ENCODE assay signal across 31 cellular contexts in genomic region chr11:132205496-132205895, GRCh38.
"Had no signal": no experiment of that assay in that cellular context is flagged by ENCODE, and none has a peak within 500 bp of the region (broad histone marks: within the 10 kb centered on the region; RNA-seq: fewer than 3 reads in every experiment).

No MANE protein-coding gene starts in this region.

- H3K27me3 ChIP-seq: adrenal gland, breast epithelium, cardiac muscle cell, colonic mucosa, esophagus squamous epithelium, gastroesophageal sphincter had no signal

- H3K9me3 ChIP-seq: adrenal gland, breast epithelium, colonic mucosa, esophagus squamous epithelium, gastroesophageal sphincter, heart right ventricle had no signal

- H3K4me1 ChIP-seq: adrenal gland, breast epithelium, colonic mucosa, esophagus squamous epithelium, gastroesophageal sphincter, heart right ventricle had no signal

- H3K36me3 ChIP-seq: adrenal gland, breast epithelium, cardiac muscle cell, colonic mucosa, esophagus squamous epithelium, gastroesophageal sphincter, heart right ventricle had no signal

- ATAC-seq: activated CD4-positive, alpha-beta T cell treated with anti-CD3 and anti-CD28 coated beads for 36 hours; activated CD8-positive, alpha-beta memory T cell treated with anti-CD3 and anti-CD28 coated beads, Interleukin-2, amount 10 ng/mL, durations not matched to agents 7 days and 5 days; activated CD8-positive, alpha-beta T cell treated with anti-CD3 and anti-CD28 coated beads, Interleukin-2, amount 10 ng/mL, durations not matched to agents 7 days and 5 days; activated naive CD8-positive, alpha-beta T cell treated with anti-CD3 and anti-CD28 coated beads, Interleukin-2, amount 50 U/mL, for 24 hours; gastroesophageal sphincter; heart right ventricle; T-helper 17 cell had no signal

- H3K27ac ChIP-seq: adrenal gland, breast epithelium, cardiac muscle cell, colonic mucosa, epithelial cell of prostate, esophagus squamous epithelium, gastroesophageal sphincter, heart right ventricle had no signal

- H3K4me3 ChIP-seq: adrenal gland, breast epithelium, cardiac muscle cell, colonic mucosa, esophagus squamous epithelium, gastroesophageal sphincter, heart right ventricle had no signal

- DNase-seq: activated CD4-positive, alpha-beta memory T cell treated with anti-CD3 and anti-CD28 coated beads for 36 hours; activated CD4-positive, alpha-beta T cell treated with anti-CD3 and anti-CD28 coated beads for 36 hours; activated CD4-positive, alpha-beta T cell treated with anti-CD3 and anti-CD28 coated beads, Interleukin-2, amount 10 ng/mL, durations not matched to agents 24 days and 14 days; activated CD4-positive, CD25-positive, alpha-beta regulatory T cell; activated CD4-positive, CD25-positive, alpha-beta regulatory T cell treated with anti-CD3 and anti-CD28 coated beads, Interleukin-2, amount 50 U/mL, for 72 hours; activated CD8-positive, alpha-beta memory T cell treated with anti-CD3 and anti-CD28 coated beads, Interleukin-2, amount 10 ng/mL, durations not matched to agents 7 days and 5 days; activated CD8-positive, alpha-beta memory T cell treated with anti-CD3 and anti-CD28 coated beads, Interleukin-2, amount 50 U/mL, for 4 hours; activated CD8-positive, alpha-beta T cell treated with anti-CD3 and anti-CD28 coated beads, Interleukin-2, amount 10 ng/mL, durations not matched to agents 7 days and 5 days; activated effector memory CD4-positive, alpha-beta T cell treated with anti-CD3 and anti-CD28 coated beads, Interleukin-2, amount 50 U/mL, for 16 hours; activated naive CD4-positive, alpha-beta T cell treated with anti-CD3 and anti-CD28 coated beads for 36 hours; activated naive CD8-positive, alpha-beta T cell treated with anti-CD3 and anti-CD28 coated beads for 36 hours; activated naive CD8-positive, alpha-beta T cell treated with anti-CD3 and anti-CD28 coated beads, Interleukin-2, amount 50 U/mL, for 24 hours; activated T-cell treated with anti-CD3 and anti-CD28 coated beads, Interleukin-2, amount 50 U/mL, for 1 hour; activated T-cell treated with anti-CD3 and anti-CD28 coated beads, Interleukin-2, amount 50 U/mL, for 48 hours; adrenal gland; amygdala; aorta; central memory CD4-positive, alpha-beta T cell; cerebellar nuclear complex; colonic mucosa; effector CD8-positive, alpha-beta T cell; esophagus squamous epithelium; foreskin melanocyte; heart right ventricle; T-helper 1 cell; T-helper 17 cell; T1000 had no signal
